In genomic region chr7:17255930-17256329, GRCh38 we compare ENCODE assay signal across 22 cellular contexts. TPM values are rescaled to one million over a fixed set of nuclear protein-coding genes. Genes with fewer than 3 reads are reported as not detected.
DNase-seq lines count a peak whose midpoint lies in the region; FAIRE-seq and TF ChIP-seq lines count a peak whose summit lies in the region.
"Had no signal": no experiment of that assay in that cellular context is flagged by ENCODE, and none has a peak within 500 bp of the region (broad histone marks: within the 10 kb centered on the region; RNA-seq: fewer than 3 reads in every experiment).

No MANE protein-coding gene starts in this region.

- peak overlapping the region; percentile 51 for H3K4me2 ChIP-seq in OCI-LY3 (ENCODE audit: low read length)

- WGBS in tibial nerve, 2 donors, result 59 to 68% methylated on average over 1 of the region's 1 CpG

- intact Hi-C loops in vagina (cut with DNase I), result no loop called here

- H3K36me3 ChIP-seq in OCI-LY3 (replicated peaks; ENCODE audit: low read depth, low read length) (no peaks in the 10 kb centered on the region), tibial nerve (no peaks in the 10 kb centered on the region), vagina (no peaks in the 10 kb centered on the region)
- H3K36me3 ChIP-seq: BE2C, thoracic aorta had no signal

- no peak for TF ChIP-seq EP300 in tibial nerve (IDR thresholded peaks at IDR 0.05)

- H2AFZ ChIP-seq in OCI-LY3 (ENCODE audit: low read depth, low read length), result no peak overlapping the region

- peak overlapping the region; percentile 51 for H3K27ac ChIP-seq in OCI-LY3 (ENCODE audit: low read length)
- peak overlapping the region in 2 of 4 donors; percentile 2 to 41 for H3K27ac ChIP-seq in tibial nerve
- H3K27ac ChIP-seq in vagina, result no peak overlapping the region
- H3K27ac ChIP-seq: thoracic aorta had no signal

- no peaks in the 10 kb centered on the region for H3K79me2 ChIP-seq in OCI-LY3 (ENCODE audit: low read length)

- peaks cover 45% of the 10 kb centered on the region for H3K4me1 ChIP-seq in OCI-LY3 (ENCODE audit: low read length)
- H3K4me1 ChIP-seq in tibial nerve, result peaks cover 0 to 7% (median 0%) of the 10 kb centered on the region in 4 donors
- no peaks in the 10 kb centered on the region for H3K4me1 ChIP-seq in vagina
- H3K4me1 ChIP-seq: BE2C had no signal

- DNase-seq in GM12891 (ENCODE audit: insufficient read length, low spot score) (no peak), Kasumi-1 (lab: John Stamatoyannopoulos, UW) (peak; percentile 0 to 6), foreskin melanocyte (peak; percentile 66), iPS-NIHi7 (ENCODE audit: extremely low spot score) (no peak), tibial nerve (ENCODE audit: low spot score in 2 of 2) (no peak), vagina (ENCODE audit: extremely low spot score in 2 of 2) (no peak), GDM1 (lab: John Stamatoyannopoulos, UW) (no peak)
- DNase-seq: activated B cell treated with CpG ODN at 0.5 μM for 24 hours; activated naive CD4-positive, alpha-beta T cell treated with Interleukin-2 at 50 U/mL for 16 hours; BE2C; DMS153; KG1; left ventricle myocardium superior; natural killer cell; NCI-H1048; NCI-H2029; NCI-H69; stimulated activated CD4-positive, alpha-beta T cell treated with anti-CD3 and anti-CD28 coated beads, Interleukin-15, amount 100 ng/mL, for 24 hours; stimulated activated naive CD8-positive, alpha-beta T cell treated with anti-CD3 and anti-CD28 coated beads, Interleukin-15, Interleukin-2, amounts not matched to agents 100 U/mL and 50 U/mL, for 24 hours; T1000 had no signal

- H3K27me3 ChIP-seq in OCI-LY3 (ENCODE audit: low read depth, low read length) (no peaks in the 10 kb centered on the region), tibial nerve (no peaks in the 10 kb centered on the region), vagina (no peaks in the 10 kb centered on the region)
- H3K27me3 ChIP-seq: BE2C had no signal

- TF ChIP-seq CTCF in OCI-LY3 (IDR thresholded peaks at IDR 0.05; ENCODE audit: low read depth, low read length) (no peak), tibial nerve (IDR thresholded peaks at IDR 0.05) (no peak), vagina (IDR thresholded peaks at IDR 0.05) (no peak)

- H4K20me1 ChIP-seq in OCI-LY3 (ENCODE audit: insufficient read depth, low read length), result no peaks in the 10 kb centered on the region

- H3K9me3 ChIP-seq in OCI-LY3 (ENCODE audit: insufficient read depth, low read length), result no peaks in the 10 kb centered on the region
- H3K9me3 ChIP-seq in tibial nerve, result no peaks in the 10 kb centered on the region
- H3K9me3 ChIP-seq in vagina, result no peaks in the 10 kb centered on the region
- H3K9me3 ChIP-seq: BE2C, thoracic aorta had no signal

- FAIRE-seq in GM12891 (lab: Jason Lieb, UNC), result no peak

- H3K4me3 ChIP-seq in OCI-LY3 (ENCODE audit: low read length) (no peak overlapping the region), tibial nerve (no peak overlapping the region), vagina (no peak overlapping the region)
- H3K4me3 ChIP-seq: thoracic aorta had no signal

- H3K9ac ChIP-seq in OCI-LY3 (ENCODE audit: low read length), result peak overlapping the region; percentile 31; the same call in 1 of the 2 replicates

- TF ChIP-seq POLR2A in GM12891 (IDR thresholded peaks at IDR 0.05; ENCODE audit: low read depth, low read length) (no peak), tibial nerve (IDR thresholded peaks at IDR 0.05) (no peak), vagina (IDR thresholded peaks at IDR 0.05) (no peak)

TF ChIP-seq in GM12891, 5 proteins besides CTCF, POLR2A, EP300 and RAD21:
- TF ChIP-seq POLR2AphosphoS5 (IDR thresholded peaks at IDR 0.05; ENCODE audit: low read depth, low read length), result no peak
- peak; percentile 86 for TF ChIP-seq SPI1 (IDR thresholded peaks at IDR 0.05; ENCODE audit: low read depth, low read length)

RNA-seq across cellular contexts. Expression of gene AHR, which starts 42.5 kb away (rescaled TPM):
- polyA plus RNA-seq in GM12891 (2012; ENCODE audit: low read depth, missing spikeins), result 12.4 TPM
- total RNA-seq in tibial nerve (100 to 1,000 TPM; 188 to 372 (median 296) TPM), vagina (122 TPM)

Comparison
In these comparisons a context has a peak if more than half of its experiments do, and no peak if none do; other contexts are left out.
1. DNase-seq: peak in Kasumi-1 (2 of 2) and foreskin melanocyte (single experiment); none in GM12891 (single experiment), iPS-NIHi7 (single experiment), tibial nerve (0 of 2), vagina (0 of 2) and GDM1 (single experiment).